ENCODE assay signal across 15 cellular contexts in genomic region chr11:68469642-68470041, GRCh38. TPM values are rescaled to one million over a fixed set of nuclear protein-coding genes. Genes with fewer than 3 reads are reported as not detected.
A peak's percentile ranks its signal among the peaks of the same experiment; 100 is the strongest.
DNase-seq lines count a peak whose midpoint lies in the region; ATAC-seq and TF ChIP-seq lines count a peak whose summit lies in the region.
"Had no signal": no experiment of that assay in that cellular context is flagged by ENCODE, and none has a peak within 500 bp of the region (broad histone marks: within the 10 kb centered on the region; RNA-seq: fewer than 3 reads in every experiment).

No MANE protein-coding gene starts in this region.

- peak overlapping the region; percentile 3 for H3K9ac ChIP-seq in iPS-18a (ENCODE audit: low read length)

- intact Hi-C loops in activated naive CD4-positive, alpha-beta T cell treated with anti-CD3 and anti-CD28 coated beads for 36 hours (cut with micrococcal nuclease), result no loop called here
- intact Hi-C loops in upper lobe of right lung (cut with DNase I), result no loop called here

- peaks cover 8% of the 10 kb centered on the region for H3K36me3 ChIP-seq in iPS-18a (ENCODE audit: control insufficient read depth, low read depth, low read length)
- H3K36me3 ChIP-seq in upper lobe of right lung, result no peaks in the 10 kb centered on the region
- H3K36me3 ChIP-seq: thyroid gland had no signal

- no peaks in the 10 kb centered on the region for H3K9me3 ChIP-seq in iPS-18a (ENCODE audit: control insufficient read depth, low read depth, low read length)
- no peaks in the 10 kb centered on the region for H3K9me3 ChIP-seq in upper lobe of right lung
- H3K9me3 ChIP-seq: esophagus muscularis mucosa, thyroid gland had no signal

- ATAC-seq in stimulated activated naive B cell treated with anti-CD40 and anti-IgM and Interleukin-4, amounts not matched to agents 10 μg/mL and 1 μg/mL and 100 μg/mL, for 72 hours (replicated peaks), result no peak
- ATAC-seq in GM18870 (IDR thresholded peaks at IDR 0.05; ENCODE audit: unreplicated experiment) (no peak), upper lobe of right lung (no peak)
- ATAC-seq: Panc1 had no signal

- H3K4me1 Mint-ChIP-seq in activated naive CD4-positive, alpha-beta T cell treated with anti-CD3 and anti-CD28 coated beads for 36 hours (ENCODE audit: low read depth), result peaks cover 87% of the 10 kb centered on the region
- peaks cover 67 to 90% of the 10 kb centered on the region in 2 donors for H3K4me1 Mint-ChIP-seq in stimulated activated naive B cell treated with anti-CD40 and anti-IgM and Interleukin-4, amounts not matched to agents 10 μg/mL and 1 μg/mL and 100 μg/mL, for 72 hours

- CTCF ChIA-PET in activated naive CD4-positive, alpha-beta T cell treated with anti-CD3 and anti-CD28 coated beads for 36 hours (lab: Charles Lee), result interaction anchor here (0.7 kb wide), 1 partner anchor 25 kb away, joined by 5 read pairs; no protein-coding TSS in a partner anchor

- no peaks in the 10 kb centered on the region for H3K9me3 Mint-ChIP-seq in activated naive CD4-positive, alpha-beta T cell treated with anti-CD3 and anti-CD28 coated beads for 36 hours
- no peaks in the 10 kb centered on the region for H3K9me3 Mint-ChIP-seq in stimulated activated naive B cell treated with anti-CD40 and anti-IgM and Interleukin-4, amounts not matched to agents 10 μg/mL and 1 μg/mL and 100 μg/mL, for 72 hours

- peak overlapping the region; percentile 90 for H3K27ac Mint-ChIP-seq in activated naive CD4-positive, alpha-beta T cell treated with anti-CD3 and anti-CD28 coated beads for 36 hours
- peak overlapping the region; percentile 20 for H3K27ac Mint-ChIP-seq in stimulated activated naive B cell treated with anti-CD40 and anti-IgM and Interleukin-4, amounts not matched to agents 10 μg/mL and 1 μg/mL and 100 μg/mL, for 72 hours

- H3K4me3 ChIP-seq in iPS-18a (ENCODE audit: low read length) (no peak overlapping the region), upper lobe of right lung (no peak overlapping the region)
- H3K4me3 ChIP-seq: coronary artery, esophagus muscularis mucosa, thyroid gland had no signal

- H3K4me1 ChIP-seq in iPS-18a (ENCODE audit: control insufficient read depth, low read depth, low read length) (peaks cover 12% of the 10 kb centered on the region), upper lobe of right lung (peaks cover 77% of the 10 kb centered on the region)

- H3K27me3 Mint-ChIP-seq in activated naive CD4-positive, alpha-beta T cell treated with anti-CD3 and anti-CD28 coated beads for 36 hours (ENCODE audit: low read depth), result no peaks in the 10 kb centered on the region
- no peaks in the 10 kb centered on the region for H3K27me3 Mint-ChIP-seq in stimulated activated naive B cell treated with anti-CD40 and anti-IgM and Interleukin-4, amounts not matched to agents 10 μg/mL and 1 μg/mL and 100 μg/mL, for 72 hours

- no peak for TF ChIP-seq CTCF in VCaP (conservative IDR thresholded peaks at IDR 0.05)
- no peak for TF ChIP-seq CTCF in upper lobe of right lung (IDR thresholded peaks at IDR 0.05)

- no peak overlapping the region for H3K4me3 Mint-ChIP-seq in activated naive CD4-positive, alpha-beta T cell treated with anti-CD3 and anti-CD28 coated beads for 36 hours
- H3K4me3 Mint-ChIP-seq in stimulated activated naive B cell treated with anti-CD40 and anti-IgM and Interleukin-4, amounts not matched to agents 10 μg/mL and 1 μg/mL and 100 μg/mL, for 72 hours, result no peak overlapping the region

- H3K27me3 ChIP-seq in iPS-18a (ENCODE audit: control insufficient read depth, insufficient read depth, low read length) (no peaks in the 10 kb centered on the region), upper lobe of right lung (no peaks in the 10 kb centered on the region)
- H3K27me3 ChIP-seq: esophagus muscularis mucosa, thyroid gland had no signal

- peaks cover 32% of the 10 kb centered on the region for H3K36me3 Mint-ChIP-seq in activated naive CD4-positive, alpha-beta T cell treated with anti-CD3 and anti-CD28 coated beads for 36 hours (ENCODE audit: low read depth)
- peaks cover 26 to 40% of the 10 kb centered on the region in 2 donors for H3K36me3 Mint-ChIP-seq in stimulated activated naive B cell treated with anti-CD40 and anti-IgM and Interleukin-4, amounts not matched to agents 10 μg/mL and 1 μg/mL and 100 μg/mL, for 72 hours

- no peak for DNase-seq in activated naive CD4-positive, alpha-beta T cell treated with anti-CD3 and anti-CD28 coated beads for 36 hours
- DNase-seq in activated naive CD4-positive, alpha-beta T cell treated with Interleukin-2 at 50 U/mL for 16 hours, result no peak
- DNase-seq in stimulated activated naive B cell treated with anti-CD40 and anti-IgM and Interleukin-4, amounts not matched to agents 10 μg/mL and 1 μg/mL and 100 μg/mL, for 72 hours, result no peak
- DNase-seq in NCI-H774 (lab: John Stamatoyannopoulos, UW) (no peak), upper lobe of right lung (no peak)
- DNase-seq: DMS53, NCI-H1417 treated with DMSO at 0.1 percent for 48 hours, NCI-H446 treated with DMSO at 0.1 percent for 48 hours, thyroid gland had no signal

- H3K27ac ChIP-seq in VCaP (peak overlapping the region; percentile 51), iPS-18a (ENCODE audit: low read length) (no peak overlapping the region), upper lobe of right lung (no peak overlapping the region)
- H3K27ac ChIP-seq: coronary artery had no signal

RNA-seq across cellular contexts. Expression of gene PPP6R3, which starts 9.1 kb away (rescaled TPM):
- total RNA-seq in activated naive CD4-positive, alpha-beta T cell treated with anti-CD3 and anti-CD28 coated beads for 36 hours, result 10 to 100 TPM; 84.7 to 87.0 TPM
- 93.2 TPM for total RNA-seq in upper lobe of right lung
